ENCODE assay signal across 16 cellular contexts in genomic region chr2:95275601-95276243, GRCh38. TPM values are rescaled to one million over a fixed set of nuclear protein-coding genes. Genes with fewer than 3 reads are reported as not detected.
DNase-seq lines count a peak whose midpoint lies in the region; ATAC-seq and TF ChIP-seq lines count a peak whose summit lies in the region.
"Had no signal": no experiment of that assay in that cellular context is flagged by ENCODE, and none has a peak within 500 bp of the region (broad histone marks: within the 10 kb centered on the region; RNA-seq: fewer than 3 reads in every experiment).

No MANE protein-coding gene starts in this region.

- H3K36me3 ChIP-seq in osteoblast (ENCODE audit: insufficient read depth, low read length) = no peaks in the 10 kb centered on the region
- H3K36me3 ChIP-seq: esophagus muscularis mucosa, SJCRH30 had no signal

- TF ChIP-seq CTCF in 22Rv1 (IDR thresholded peaks at IDR 0.05) = no peak
- TF ChIP-seq CTCF in LNCaP clone FGC (IDR thresholded peaks at IDR 0.05; ENCODE audit: control insufficient read depth, extremely low read depth, insufficient read depth) = no peak
- no peak for TF ChIP-seq CTCF in osteoblast (IDR thresholded peaks at IDR 0.05; ENCODE audit: extremely low read depth, low read depth, low read length)

- DNase-seq in LNCaP clone FGC (ENCODE audit: low read depth) (peak; percentile 77), epithelial cell of prostate (ENCODE audit: low read depth, low spot score) (no peak), osteoblast (ENCODE audit: insufficient read length, low spot score, missing footprints) (peak; percentile 73), DMS79 (lab: John Stamatoyannopoulos, UW) (no peak), NCI-H345 (lab: John Stamatoyannopoulos, UW) (no peak)
- DNase-seq in activated CD4-positive, alpha-beta T cell treated with anti-CD3 and anti-CD28 coated beads for 1 hour = no peak
- DNase-seq: cerebellar nuclear complex; NK-92 treated with Interleukin-12 subunit alpha and Interleukin-12 subunit beta, amount 100 ng/mL, for 24 hours; nucleus accumbens; SJCRH30; stimulated activated CD4-positive, alpha-beta T cell treated with anti-CD3 and anti-CD28 coated beads, Interleukin-15, amount 100 ng/mL, for 24 hours had no signal

- H3K27me3 ChIP-seq in osteoblast (ENCODE audit: insufficient read depth, low read length) = no peaks in the 10 kb centered on the region
- H3K27me3 ChIP-seq: esophagus muscularis mucosa, hepatocyte, SJCRH30 had no signal

- H3K79me2 ChIP-seq in osteoblast (ENCODE audit: insufficient read depth, low read length) = no peaks in the 10 kb centered on the region
- H3K79me2 ChIP-seq: hepatocyte had no signal

- H4K20me1 ChIP-seq in osteoblast (ENCODE audit: insufficient read depth, low read length) = no peaks in the 10 kb centered on the region

- H3K4me2 ChIP-seq in osteoblast (ENCODE audit: insufficient read depth, low read length) = no peak overlapping the region
- H3K4me2 ChIP-seq: hepatocyte had no signal

- no peaks in the 10 kb centered on the region for H3K9me3 ChIP-seq in osteoblast (ENCODE audit: low read depth, low read length)
- H3K9me3 ChIP-seq: esophagus muscularis mucosa, SJCRH30 had no signal

- no peak for ATAC-seq in HG03159 (IDR thresholded peaks at IDR 0.05; ENCODE audit: unreplicated experiment)

- peaks cover 5% of the 10 kb centered on the region for H3K4me1 ChIP-seq in osteoblast (ENCODE audit: insufficient read depth, low read length)
- H3K4me1 ChIP-seq: esophagus muscularis mucosa, SJCRH30 had no signal

- H3K27ac ChIP-seq in 22Rv1 (peak overlapping the region; percentile 92), epithelial cell of prostate (peak overlapping the region; percentile 97), osteoblast (ENCODE audit: low read depth, low read length) (no peak overlapping the region)
- H3K27ac ChIP-seq: esophagus muscularis mucosa, hepatocyte, SJCRH30 had no signal

- H3K4me3 ChIP-seq in LNCaP clone FGC (ENCODE audit: low read depth, low read length) (peak overlapping the region; percentile 84), osteoblast (ENCODE audit: insufficient read depth, low read length) (no peak overlapping the region)
- H3K4me3 ChIP-seq: esophagus muscularis mucosa, hepatocyte, lung, SJCRH30 had no signal

- no peak overlapping the region for H2AFZ ChIP-seq in osteoblast (ENCODE audit: low read length)
- H2AFZ ChIP-seq: hepatocyte had no signal

RNA-seq across cellular contexts. Expression of gene PROM2, which starts 1.5 kb away (rescaled TPM):
- 0.29 and 0.36 TPM in 2 replicates for total RNA-seq in osteoblast

RNA-seq across cellular contexts. Expression of gene KCNIP3, which starts 21.4 kb away (rescaled TPM):
- under 0.01 and 0.29 TPM in 2 replicates for total RNA-seq in osteoblast
- total RNA-seq: SJCRH30 had no signal

Comparison
In these comparisons a context has a peak if more than half of its experiments do, and no peak if none do; other contexts are left out.
1. DNase-seq: peak in LNCaP clone FGC (single experiment) and osteoblast (single experiment); none in epithelial cell of prostate (single experiment), DMS79 (single experiment), activated CD4-positive, alpha-beta T cell treated with anti-CD3 and anti-CD28 coated beads for 1 hour (single experiment) and NCI-H345 (single experiment).